ENCODE assay signal across 8 cellular contexts in the genomic region with DNA sequence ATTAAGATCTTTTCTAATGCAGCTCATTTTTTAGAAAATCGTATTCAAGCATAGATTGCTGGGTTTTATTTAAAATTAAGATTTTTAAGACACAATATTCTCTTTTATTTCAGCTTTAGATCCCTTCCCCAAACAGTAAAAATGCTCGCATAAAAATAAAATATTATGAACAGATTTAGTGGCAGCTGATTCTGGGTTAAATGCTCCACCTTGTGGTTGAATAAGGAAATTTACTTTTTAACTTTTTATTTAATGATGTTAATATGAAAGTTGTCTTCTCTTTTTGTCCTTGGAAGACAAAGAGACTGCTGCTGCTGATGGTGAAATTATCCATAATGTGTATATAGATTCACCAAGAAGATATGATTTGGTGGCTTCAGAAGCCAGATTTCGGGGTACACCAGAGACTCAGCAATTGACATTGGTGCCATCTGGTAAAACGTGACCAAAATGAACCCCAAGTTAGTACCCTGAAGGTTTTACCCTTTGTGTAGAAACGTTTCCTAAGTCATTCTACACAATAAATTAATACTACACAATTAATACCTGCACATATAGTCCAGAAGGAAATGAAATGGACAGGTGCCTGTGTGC.
A peak's percentile ranks its signal among the peaks of the same experiment; 100 is the strongest.
DNase-seq lines count a peak whose midpoint lies in the region; ATAC-seq, FAIRE-seq and TF ChIP-seq lines count a peak whose summit lies in the region.

No MANE protein-coding gene starts in this region.

- TF ChIP-seq RAD21 in GM12878 (IDR thresholded peaks at IDR 0.05; ENCODE audit: insufficient read depth, low read depth, low read length), result peak; percentile 61

- H4K20me1 ChIP-seq in MM.1S (ENCODE audit: insufficient read depth, low read length) (no peaks in the 10 kb centered on the region), GM12878 (ENCODE audit: control insufficient read depth, insufficient read depth) (no peaks in the 10 kb centered on the region)

- CTCF ChIA-PET in GM12878 (lab: Yijun Ruan, JAX), result interaction anchor here (0.7 to 2.0 kb wide), 6 partner anchors 120 to 1109 kb away, joined by 3 to 6 read pairs (median 4); no protein-coding TSS in a partner anchor

- H3K4me3 ChIP-seq in MM.1S (ENCODE audit: low read length) (no peak overlapping the region), GM12878 (no peak overlapping the region)

- H3K9me3 ChIP-seq in MM.1S (replicated peaks; ENCODE audit: insufficient read depth, low read length) (no peaks in the 10 kb centered on the region), GM12878 (replicated peaks; ENCODE audit: control insufficient read depth, insufficient read depth, low read length) (no peaks in the 10 kb centered on the region)

- H3K36me3 ChIP-seq in MM.1S (replicated peaks; ENCODE audit: insufficient read depth, low read length) (no peaks in the 10 kb centered on the region), GM12878 (ENCODE audit: control insufficient read depth in 2 of 2, insufficient read depth in 2 of 2, low read length in 1 of 2) (no peaks in the 10 kb centered on the region)

- no peaks in the 10 kb centered on the region for H3F3A ChIP-seq in MM.1S (ENCODE audit: insufficient read depth, low read length)

- H3K4me1 Mint-ChIP-seq in activated T-helper 17 cell treated with anti-CD3 and anti-CD28 coated beads, Interleukin-2, amount 50 U/mL, for 72 hours, result no peaks in the 10 kb centered on the region

- H3K4me3 Mint-ChIP-seq in activated T-helper 17 cell treated with anti-CD3 and anti-CD28 coated beads, Interleukin-2, amount 50 U/mL, for 72 hours, result no peak overlapping the region

- intact Hi-C loops in GM12878 (cut with micrococcal nuclease; ENCODE audit: unreplicated experiment), result loop anchor here (1.0 to 5.0 kb wide), 3 partner anchors 820 to 1110 kb away; partner anchors contain the start of gene MRPL39

- BruUV-seq in GM12878 (replicated peaks; lab: Mats Ljungman, UMichigan), result no TSS peak

- no peak overlapping the region for H3K27ac ChIP-seq in MM.1S (ENCODE audit: low read length)
- no peak overlapping the region for H3K27ac ChIP-seq in GM12878 (ENCODE audit: control insufficient read depth, insufficient read depth)

- H3K79me2 ChIP-seq in MM.1S (ENCODE audit: low read length), result no peaks in the 10 kb centered on the region
- H3K79me2 ChIP-seq in GM12878 (ENCODE audit: control insufficient read depth, insufficient read depth, low read length), result no peaks in the 10 kb centered on the region

- no peak overlapping the region for H3K27ac Mint-ChIP-seq in activated T-helper 17 cell treated with anti-CD3 and anti-CD28 coated beads, Interleukin-2, amount 50 U/mL, for 72 hours

- H2AFZ ChIP-seq in MM.1S (ENCODE audit: low read length) (no peak overlapping the region), GM12878 (ENCODE audit: control insufficient read depth, low read depth, low read length) (no peak overlapping the region)

- DNase-seq in D341Med (ENCODE audit: low spot score), result peak; percentile 27
- DNase-seq in MM.1S, result peak; percentile 27
- no peak for DNase-seq in GM12878 (ENCODE audit: low read depth, low spot score)
- peak; percentile 21 for DNase-seq in midbrain (lab: John Stamatoyannopoulos, UW)
- DNase-seq in UCSD-AML1 (lab: John Stamatoyannopoulos, UW; ENCODE audit: unreplicated experiment), result no peak
- DNase-seq in NK-92 (lab: John Stamatoyannopoulos, UW; ENCODE audit: unreplicated experiment), result no peak

- no peaks in the 10 kb centered on the region for H3K9me3 Mint-ChIP-seq in activated T-helper 17 cell treated with anti-CD3 and anti-CD28 coated beads, Interleukin-2, amount 50 U/mL, for 72 hours

- POLR2A ChIA-PET in GM12878 (lab: Charles Lee), result no interaction called here

- H3K9ac ChIP-seq in MM.1S (ENCODE audit: low read length) (no peak overlapping the region), GM12878 (ENCODE audit: control insufficient read depth, insufficient read depth, low read length) (no peak overlapping the region)

- no peak for ATAC-seq in GM12878
- no peak for ATAC-seq in HG02884 (IDR thresholded peaks at IDR 0.05; ENCODE audit: unreplicated experiment)
- ATAC-seq in activated T-helper 17 cell treated with anti-CD3 and anti-CD28 coated beads, Interleukin-2, amount 50 U/mL, for 72 hours (replicated peaks), result no peak

- SMC1A ChIA-PET in GM12878 (lab: Charles Lee; ENCODE audit: uncharacterized antibody, unreplicated experiment), result interaction anchor here (1.7 kb wide), 1 partner anchor 836 kb away, joined by 4 read pairs; no protein-coding TSS in a partner anchor

- no peaks in the 10 kb centered on the region for H3K4me1 ChIP-seq in MM.1S (ENCODE audit: low read length)
- no peaks in the 10 kb centered on the region for H3K4me1 ChIP-seq in GM12878 (ENCODE audit: control insufficient read depth, insufficient read depth, low read length)

- H3K36me3 Mint-ChIP-seq in activated T-helper 17 cell treated with anti-CD3 and anti-CD28 coated beads, Interleukin-2, amount 50 U/mL, for 72 hours (ENCODE audit: low read depth), result no peaks in the 10 kb centered on the region

- TF ChIP-seq CTCF in MM.1S (IDR thresholded peaks at IDR 0.05; ENCODE audit: low read length), result peak; percentile 51
- TF ChIP-seq CTCF in GM12878 (IDR thresholded peaks at IDR 0.05 in 2 of 3, conservative IDR thresholded peaks at IDR 0.05 in 1 of 3; ENCODE audit: control insufficient read depth in 2 of 3, extremely low read depth in 1 of 3, insufficient read depth in 1 of 3, low read depth in 3 of 3, low read length in 3 of 3), result peak; percentile 19 to 35 (median 21); a peak in 3 of 6 replicates

- H3K27me3 ChIP-seq in MM.1S (replicated peaks; ENCODE audit: insufficient read depth, low read length) (no peaks in the 10 kb centered on the region), GM12878 (replicated peaks in 1 of 2; ENCODE audit: control insufficient read depth in 2 of 2, insufficient read depth in 2 of 2, low read length in 1 of 2) (no peaks in the 10 kb centered on the region)

- H3K4me2 ChIP-seq in MM.1S (ENCODE audit: low read depth, low read length), result no peak overlapping the region
- H3K4me2 ChIP-seq in GM12878 (ENCODE audit: control insufficient read depth, insufficient read depth), result no peak overlapping the region

- peak; percentile 59 for FAIRE-seq in GM12878 (lab: Jason Lieb, UNC)

- H3K27me3 Mint-ChIP-seq in activated T-helper 17 cell treated with anti-CD3 and anti-CD28 coated beads, Interleukin-2, amount 50 U/mL, for 72 hours, result no peaks in the 10 kb centered on the region

- TF ChIP-seq EP300 in GM12878 (IDR thresholded peaks at IDR 0.05; ENCODE audit: borderline replicate concordance in 1 of 2, control insufficient read depth in 1 of 2, low read depth in 2 of 2, low read length in 2 of 2), result no peak

- in situ Hi-C loops in GM12878 (cut with MboI), result loop anchor here (5.0 kb wide), 2 partner anchors 830 to 1110 kb away; partner anchors contain the start of gene MRPL39

- RAD21 ChIA-PET in GM12878 (lab: Charles Lee; ENCODE audit: unreplicated experiment), result no interaction called here

- no peaks in the 10 kb centered on the region for H3K9me2 ChIP-seq in MM.1S (replicated peaks; ENCODE audit: insufficient read depth, low read length)

- 8% methylated on average over 5 of the region's 5 CpGs for WGBS in GM12878 (ENCODE audit: insufficient coverage, insufficient replicate concordance, low lambda C conversion rate, missing lambda C conversion rate)

- TF ChIP-seq POLR2A in GM12878 (IDR thresholded peaks at IDR 0.05; ENCODE audit: low read depth, low read length), result no peak

TF ChIP-seq in GM12878, 131 proteins besides CTCF, POLR2A, EP300 and RAD21:
- TF ChIP-seq, protein P1, sequence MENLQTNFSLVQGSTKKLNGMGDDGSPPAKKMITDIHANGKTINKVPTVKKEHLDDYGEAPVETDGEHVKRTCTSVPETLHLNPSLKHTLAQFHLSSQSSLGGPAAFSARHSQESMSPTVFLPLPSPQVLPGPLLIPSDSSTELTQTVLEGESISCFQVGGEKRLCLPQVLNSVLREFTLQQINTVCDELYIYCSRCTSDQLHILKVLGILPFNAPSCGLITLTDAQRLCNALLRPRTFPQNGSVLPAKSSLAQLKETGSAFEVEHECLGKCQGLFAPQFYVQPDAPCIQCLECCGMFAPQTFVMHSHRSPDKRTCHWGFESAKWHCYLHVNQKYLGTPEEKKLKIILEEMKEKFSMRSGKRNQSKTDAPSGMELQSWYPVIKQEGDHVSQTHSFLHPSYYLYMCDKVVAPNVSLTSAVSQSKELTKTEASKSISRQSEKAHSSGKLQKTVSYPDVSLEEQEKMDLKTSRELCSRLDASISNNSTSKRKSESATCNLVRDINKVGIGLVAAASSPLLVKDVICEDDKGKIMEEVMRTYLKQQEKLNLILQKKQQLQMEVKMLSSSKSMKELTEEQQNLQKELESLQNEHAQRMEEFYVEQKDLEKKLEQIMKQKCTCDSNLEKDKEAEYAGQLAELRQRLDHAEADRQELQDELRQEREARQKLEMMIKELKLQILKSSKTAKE (IDR thresholded peaks at IDR 0.05; ENCODE audit: low read depth, poor library complexity, severe bottlenecking), result no peak
- TF ChIP-seq SMC3 (IDR thresholded peaks at IDR 0.05; ENCODE audit: borderline replicate concordance, low read length) (peak; percentile 41; the same call in 1 of the 2 replicates), GATAD2B (conservative IDR thresholded peaks at IDR 0.05; ENCODE audit: low read depth) (no peak), NFIC (IDR thresholded peaks at IDR 0.05; ENCODE audit: low read depth, low read length) (no peak)
TF ChIP-seq in GM12878: peak in this region for 1.

Comparison
In these comparisons a context has a peak if more than half of its experiments do, and no peak if none do; other contexts are left out.
1. DNase-seq: peak in D341Med (single experiment), MM.1S (single experiment) and midbrain (single experiment); none in GM12878 (single experiment), UCSD-AML1 (single experiment) and NK-92 (single experiment).